8 cellular contexts compared by ENCODE assay signal in genomic region chrX:56763556-56764152, GRCh38. TPM values are rescaled to one million over a fixed set of nuclear protein-coding genes. Genes with fewer than 3 reads are reported as not detected.
DNase-seq lines count a peak whose midpoint lies in the region; TF ChIP-seq lines count a peak whose summit lies in the region.

No MANE protein-coding gene starts in this region.

- TF ChIP-seq CTCF in GM12865 (IDR thresholded peaks at IDR 0.05; ENCODE audit: insufficient read depth, low read depth, low read length, missing control alignments) = peak; percentile 7
- TF ChIP-seq CTCF in brain microvascular endothelial cell (IDR thresholded peaks at IDR 0.05; ENCODE audit: low read depth, low read length, missing control alignments) = no peak
- peak; percentile 7 to 29 (median 10) for TF ChIP-seq CTCF in nephron (IDR thresholded peaks at IDR 0.05; ENCODE audit: unreplicated experiment in 3 of 3)

- H3K4me3 ChIP-seq in GM12865 (ENCODE audit: low read depth, low read length) = peak overlapping the region; percentile 51
- H3K4me3 ChIP-seq in Karpas-422 (ENCODE audit: low read length) = peak overlapping the region; percentile 69
- H3K4me3 ChIP-seq in brain microvascular endothelial cell (ENCODE audit: low read depth, low read length) = peak overlapping the region; percentile 37

- no peaks in the 10 kb centered on the region for H3K9me2 ChIP-seq in Karpas-422 (replicated peaks; ENCODE audit: insufficient read depth, low read length)

- peaks cover 6% of the 10 kb centered on the region for H3K9me3 Mint-ChIP-seq in nephron

- H3K27ac ChIP-seq in Karpas-422 (ENCODE audit: low read length) = peak overlapping the region; percentile 82
- H3K27ac ChIP-seq in brain microvascular endothelial cell = no peak overlapping the region

- H3K27me3 ChIP-seq in Karpas-422 (ENCODE audit: low read length) (no peaks in the 10 kb centered on the region), brain microvascular endothelial cell (replicated peaks) (no peaks in the 10 kb centered on the region)

- H2AFZ ChIP-seq in Karpas-422 (ENCODE audit: low read length) = peak overlapping the region; percentile 88

- peak overlapping the region; percentile 80 to 88 (median 87) for H3K4me3 Mint-ChIP-seq in nephron

- H4K20me1 ChIP-seq in Karpas-422 (ENCODE audit: insufficient read depth, low read depth, low read length) = no peaks in the 10 kb centered on the region

- peaks cover 28% of the 10 kb centered on the region for H3K4me1 Mint-ChIP-seq in nephron

- DNase-seq in GM12865 (ENCODE audit: low read depth) = peak; percentile 72
- peak; percentile 90 for DNase-seq in Karpas-422
- DNase-seq in brain microvascular endothelial cell = peak; percentile 16
- no peak for DNase-seq in HPDE6-E6E7 (ENCODE audit: extremely low spot score)
- no peak for DNase-seq in HUDEP-2 (lab: John Stamatoyannopoulos, UW; ENCODE audit: unreplicated experiment in 76 of 76)
- no peak for DNase-seq in NCI-H69 (lab: John Stamatoyannopoulos, UW)
- DNase-seq in AML-193 (lab: John Stamatoyannopoulos, UW) = no peak

- H3K27ac Mint-ChIP-seq in nephron = peak overlapping the region; percentile 97 to 100 (median 99)

- in situ Hi-C loops in brain microvascular endothelial cell (cut with HindIII; ENCODE audit: low pct_ligation_motif_present, low sequenced_read_pairs) = no loop called here

- no peaks in the 10 kb centered on the region for H3K9me3 ChIP-seq in Karpas-422 (ENCODE audit: low read length)

- peak overlapping the region; percentile 70 for H3K9ac ChIP-seq in Karpas-422 (ENCODE audit: low read length)

- H3K27me3 Mint-ChIP-seq in nephron (ENCODE audit: low read depth) = no peaks in the 10 kb centered on the region

- H3K36me3 Mint-ChIP-seq in nephron (ENCODE audit: low read depth) = peaks cover 15% of the 10 kb centered on the region

- H3K4me2 ChIP-seq in Karpas-422 (ENCODE audit: low read depth, low read length, poor library complexity, severe bottlenecking) = peak overlapping the region; percentile 80

- peaks cover 21% of the 10 kb centered on the region for H3K79me2 ChIP-seq in Karpas-422 (ENCODE audit: low read length)

- no peaks in the 10 kb centered on the region for H3K36me3 ChIP-seq in Karpas-422 (ENCODE audit: insufficient read depth, low read length)
- no peaks in the 10 kb centered on the region for H3K36me3 ChIP-seq in brain microvascular endothelial cell (replicated peaks)

- peaks cover 59% of the 10 kb centered on the region for H3K4me1 ChIP-seq in Karpas-422 (ENCODE audit: low read length)

RNA-seq across cellular contexts. Expression of gene NBDY, which starts 34.6 kb away (rescaled TPM):
- total RNA-seq in Karpas-422 (2014; rRNA removed; shearing (Covaris generic); ENCODE audit: low replicate concordance) = 4.9 and 20.5 TPM in 2 replicates

Comparison
In these comparisons a context has a peak if more than half of its experiments do, and no peak if none do; other contexts are left out.
1. DNase-seq: peak in GM12865 (single experiment), Karpas-422 (single experiment) and brain microvascular endothelial cell (single experiment); none in HPDE6-E6E7 (single experiment), HUDEP-2 (0 of 76), NCI-H69 (single experiment) and AML-193 (0 of 2).
2. Peak in every context shown above with its lines, with median percentiles within 50 percentile points of each other: H3K4me3 ChIP-seq.